Comparison of ENCODE assay signal across 8 cellular contexts in genomic region chr7:116984917-116985316, GRCh38. TPM values are rescaled to one million over a fixed set of nuclear protein-coding genes. Genes with fewer than 3 reads are reported as not detected.
DNase-seq lines count a peak whose midpoint lies in the region; ATAC-seq and TF ChIP-seq lines count a peak whose summit lies in the region.

No MANE protein-coding gene starts in this region.

- intact Hi-C loops in sciatic nerve (cut with DNase I): loop anchor here (10.0 kb wide), 1 partner anchor 130 kb away; no protein-coding TSS in a partner anchor

- H3K4me3 Mint-ChIP-seq in CD4-positive, CD25-positive, alpha-beta regulatory T cell: no peak overlapping the region
- H3K4me3 Mint-ChIP-seq in stimulated activated memory B cell treated with anti-CD40 and anti-IgM and Interleukin-4, amounts not matched to agents 10 μg/mL and 1 μg/mL and 100 μg/mL, for 72 hours: no peak overlapping the region

- H3K4me1 ChIP-seq in CD4-positive, CD25-positive, alpha-beta regulatory T cell (ENCODE audit: control insufficient read depth, insufficient read depth, low read length, poor library complexity, severe bottlenecking): no peaks in the 10 kb centered on the region

- H3K4me1 Mint-ChIP-seq in CD4-positive, CD25-positive, alpha-beta regulatory T cell: peaks cover 2 to 14% (median 7%) of the 10 kb centered on the region in 4 donors
- peaks cover 8% of the 10 kb centered on the region for H3K4me1 Mint-ChIP-seq in stimulated activated memory B cell treated with anti-CD40 and anti-IgM and Interleukin-4, amounts not matched to agents 10 μg/mL and 1 μg/mL and 100 μg/mL, for 72 hours

- H3K36me3 Mint-ChIP-seq in CD4-positive, CD25-positive, alpha-beta regulatory T cell: no peaks in the 10 kb centered on the region
- H3K36me3 Mint-ChIP-seq in stimulated activated memory B cell treated with anti-CD40 and anti-IgM and Interleukin-4, amounts not matched to agents 10 μg/mL and 1 μg/mL and 100 μg/mL, for 72 hours: no peaks in the 10 kb centered on the region

- peak in 1 of 2 donors; percentile 53 for ATAC-seq in CD4-positive, CD25-positive, alpha-beta regulatory T cell (ENCODE audit: low read depth in 2 of 2)
- peak; percentile 52 for ATAC-seq in GM19035 (IDR thresholded peaks at IDR 0.05; ENCODE audit: unreplicated experiment)
- peak; percentile 44 for ATAC-seq in sciatic nerve
- no peak for ATAC-seq in stimulated activated memory B cell treated with anti-CD40 and anti-IgM and Interleukin-4, amounts not matched to agents 10 μg/mL and 1 μg/mL and 100 μg/mL, for 72 hours

- peak; percentile 74 for TF ChIP-seq CTCF in LNCAP (IDR thresholded peaks at IDR 0.05)
- peak; percentile 72 for TF ChIP-seq CTCF in fibroblast of the aortic adventitia (IDR thresholded peaks at IDR 0.05; ENCODE audit: insufficient read depth, low read length)

- peaks cover 0 to 2% (median 0%) of the 10 kb centered on the region in 7 donors for H3K9me3 Mint-ChIP-seq in CD4-positive, CD25-positive, alpha-beta regulatory T cell
- H3K9me3 Mint-ChIP-seq in stimulated activated memory B cell treated with anti-CD40 and anti-IgM and Interleukin-4, amounts not matched to agents 10 μg/mL and 1 μg/mL and 100 μg/mL, for 72 hours: no peaks in the 10 kb centered on the region

- no peaks in the 10 kb centered on the region for H3K9me3 ChIP-seq in CD4-positive, CD25-positive, alpha-beta regulatory T cell (ENCODE audit: control insufficient read depth in 2 of 2, low read length in 2 of 2)

- no peaks in the 10 kb centered on the region for H3K36me3 ChIP-seq in CD4-positive, CD25-positive, alpha-beta regulatory T cell (ENCODE audit: control insufficient read depth, insufficient read depth, low read length)

- DNase-seq in CD4-positive, CD25-positive, alpha-beta regulatory T cell: peak in 2 of 3 donors; percentile 43 to 57
- DNase-seq in SK-MEL-5 (ENCODE audit: low read depth, low spot score) (peak; percentile 76), fibroblast of the aortic adventitia (ENCODE audit: low read depth) (peak; percentile 58), sciatic nerve (ENCODE audit: low spot score) (no peak)
- DNase-seq in effector CD4-positive, alpha-beta T cell: no peak

- no peaks in the 10 kb centered on the region for H3K27me3 Mint-ChIP-seq in CD4-positive, CD25-positive, alpha-beta regulatory T cell
- H3K27me3 Mint-ChIP-seq in stimulated activated memory B cell treated with anti-CD40 and anti-IgM and Interleukin-4, amounts not matched to agents 10 μg/mL and 1 μg/mL and 100 μg/mL, for 72 hours: no peaks in the 10 kb centered on the region

- H3K27me3 ChIP-seq in CD4-positive, CD25-positive, alpha-beta regulatory T cell (ENCODE audit: control insufficient read depth, insufficient read depth, low read length): no peaks in the 10 kb centered on the region

- H3K27ac ChIP-seq in CD4-positive, CD25-positive, alpha-beta regulatory T cell (ENCODE audit: insufficient read depth, low read length, poor library complexity, severe bottlenecking): no peak overlapping the region

- H3K4me3 ChIP-seq in CD4-positive, CD25-positive, alpha-beta regulatory T cell (ENCODE audit: low read depth, low read length): no peak overlapping the region
- H3K4me3 ChIP-seq in fibroblast of the aortic adventitia (ENCODE audit: low read depth, low read length): no peak overlapping the region

- in situ Hi-C loops in SK-MEL-5 (cut with HindIII; ENCODE audit: low pct_unique_long_range_greater_than_20kb, low sequenced_read_pairs): no loop called here

- no peak overlapping the region for H3K27ac Mint-ChIP-seq in CD4-positive, CD25-positive, alpha-beta regulatory T cell
- no peak overlapping the region for H3K27ac Mint-ChIP-seq in stimulated activated memory B cell treated with anti-CD40 and anti-IgM and Interleukin-4, amounts not matched to agents 10 μg/mL and 1 μg/mL and 100 μg/mL, for 72 hours

RNA-seq across cellular contexts. Expression of gene ST7, which starts 31.6 kb away (rescaled TPM):
- 9.9 TPM for total RNA-seq in CD4-positive, CD25-positive, alpha-beta regulatory T cell
- polyA plus RNA-seq in CD4-positive, CD25-positive, alpha-beta regulatory T cell: 10 to 100 TPM in 2 of 4 donors, 1 to 10 TPM in 2; 7.3 to 15.5 (median 10.1) TPM
- 92.5 and 97.3 TPM in 2 replicates for total RNA-seq in SK-MEL-5 (2014; rRNA removed; shearing (Covaris generic))
- 85.1 and 100 TPM in 2 replicates for polyA plus RNA-seq in SK-MEL-5 (2015; cell fraction: cytosol; rRNA removed)
- polyA plus RNA-seq in SK-MEL-5 (2015; cell fraction: nucleus; rRNA removed): 81.5 and 86.9 TPM in 2 replicates
- total RNA-seq in fibroblast of the aortic adventitia (ENCODE audit: low replicate concordance) (16.4 and 22.7 TPM in 2 replicates), sciatic nerve (19.7 TPM)

Comparison
In these comparisons a context has a peak if more than half of its experiments do, and no peak if none do; other contexts are left out.
1. DNase-seq: peak in CD4-positive, CD25-positive, alpha-beta regulatory T cell (2 of 3), SK-MEL-5 (single experiment) and fibroblast of the aortic adventitia (single experiment); none in sciatic nerve (single experiment) and effector CD4-positive, alpha-beta T cell (single experiment).